In genomic region chr16:80924372-80924978, GRCh38 we compare ENCODE assay signal across 8 cellular contexts.
DNase-seq lines count a peak whose midpoint lies in the region; TF ChIP-seq lines count a peak whose summit lies in the region.

No MANE protein-coding gene starts in this region.

- H3K27ac Mint-ChIP-seq in HFFc6, result no peak overlapping the region

- H3K27ac ChIP-seq in SK-N-SH (ENCODE audit: low read depth in 2 of 2, low read length in 1 of 2), result no peak overlapping the region
- no peak overlapping the region for H3K27ac ChIP-seq in liver (ENCODE audit: low read depth in 1 of 2, low read length in 2 of 2)

- no peaks in the 10 kb centered on the region for H3K36me3 ChIP-seq in SK-N-SH (replicated peaks in 1 of 2; ENCODE audit: control insufficient read depth in 1 of 2, insufficient read depth in 2 of 2, low read length in 1 of 2)
- no peaks in the 10 kb centered on the region for H3K36me3 ChIP-seq in liver (ENCODE audit: control insufficient read depth in 4 of 4, insufficient read depth in 3 of 4, low read depth in 1 of 4, low read length in 3 of 4)

- no peaks in the 10 kb centered on the region for H3K4me1 Mint-ChIP-seq in HFFc6 (ENCODE audit: low read depth)

- TF ChIP-seq CTCF in HFFc6 (IDR thresholded peaks at IDR 0.05) (peak; percentile 87), SK-N-SH (IDR thresholded peaks at IDR 0.05) (peak; percentile 75), liver (IDR thresholded peaks at IDR 0.05; ENCODE audit: low read depth, low read length, missing input control) (peak; percentile 64)

- H3K79me2 ChIP-seq in SK-N-SH (ENCODE audit: insufficient read depth), result no peaks in the 10 kb centered on the region

- H3K36me3 Mint-ChIP-seq in HFFc6 (ENCODE audit: low read depth), result peaks cover 19% of the 10 kb centered on the region

- peaks cover 10% of the 10 kb centered on the region for H3K9me3 Mint-ChIP-seq in HFFc6

- peak; percentile 64 for TF ChIP-seq RAD21 in SK-N-SH (IDR thresholded peaks at IDR 0.05; ENCODE audit: low read length)
- peak; percentile 84 to 88 for TF ChIP-seq RAD21 in liver (IDR thresholded peaks at IDR 0.05)

- H3K4me3 ChIP-seq in SK-N-SH (ENCODE audit: low read depth in 2 of 2, low read length in 1 of 2) (no peak overlapping the region), liver (ENCODE audit: low read depth in 1 of 3, low read length in 3 of 3) (no peak overlapping the region)

- POLR2A ChIA-PET in SK-N-SH (lab: Yijun Ruan, JAX), result no interaction called here

- TF ChIP-seq EP300 in SK-N-SH (IDR thresholded peaks at IDR 0.05; ENCODE audit: borderline replicate concordance in 1 of 2, low read depth in 1 of 2, low read length in 1 of 2), result no peak

- H3K27me3 ChIP-seq in SK-N-SH (ENCODE audit: insufficient read depth) (no peaks in the 10 kb centered on the region), liver (ENCODE audit: control insufficient read depth in 4 of 4, insufficient read depth in 4 of 4, low read length in 3 of 4) (no peaks in the 10 kb centered on the region)

- no peaks in the 10 kb centered on the region for H4K20me1 ChIP-seq in SK-N-SH (ENCODE audit: insufficient read depth)

- H2AFZ ChIP-seq in SK-N-SH (ENCODE audit: low read depth), result no peak overlapping the region

- no peaks in the 10 kb centered on the region for H3K9me3 ChIP-seq in SK-N-SH
- H3K9me3 ChIP-seq in liver (ENCODE audit: control insufficient read depth in 4 of 4, low read length in 3 of 4), result no peaks in the 10 kb centered on the region

- H3K9ac ChIP-seq in SK-N-SH (no peak overlapping the region), liver (ENCODE audit: low read depth in 1 of 2, low read length in 2 of 2) (no peak overlapping the region)

- peaks cover 3% of the 10 kb centered on the region for H3F3A ChIP-seq in SK-N-SH (replicated peaks; ENCODE audit: insufficient read depth)

- no peaks in the 10 kb centered on the region for H3K9me2 ChIP-seq in SK-N-SH

- WGBS in SK-N-SH (ENCODE audit: low lambda C conversion rate), result 11% methylated on average over 8 of the region's 8 CpGs
- 8% methylated on average over 8 of the region's 8 CpGs for WGBS in liver

- no peak overlapping the region for H3K4me2 ChIP-seq in SK-N-SH

- H3K4me3 Mint-ChIP-seq in HFFc6, result no peak overlapping the region

- CTCF ChIA-PET in SK-N-SH (lab: Yijun Ruan, JAX), result interaction anchor here (0.8 to 2.1 kb wide), 8 partner anchors 10 to 312 kb away, joined by 3 to 10 read pairs (median 4); partner anchors contain the start of gene ATMIN

- in situ Hi-C loops in T47D (cut with HindIII; ENCODE audit: low pct_unique_long_range_greater_than_20kb, low sequenced_read_pairs), result no loop called here

- DNase-seq in ELF-1 (ENCODE audit: low read depth, low spot score) (peak; percentile 91), HFFc6 (peak; percentile 37), SK-N-SH (peak; percentile 61), T47D (ENCODE audit: low read depth in 1 of 2, low spot score in 1 of 2) (peak; percentile 53 to 77), SIG-M5 treated with dmso at 0.1 percent for 504 hours (lab: John Stamatoyannopoulos, UW; ENCODE audit: unreplicated experiment) (no peak), NCI-H2081 treated with DMSO at 0.1 percent for 48 hours (lab: John Stamatoyannopoulos, UW) (no peak), NCI-H2029 treated with DMSO at 0.1 percent for 48 hours (lab: John Stamatoyannopoulos, UW) (no peak)

- H3K4me1 ChIP-seq in SK-N-SH (ENCODE audit: control insufficient read depth in 1 of 2, insufficient read depth in 2 of 2, low read depth in 1 of 2, low read length in 1 of 2) (no peaks in the 10 kb centered on the region), liver (ENCODE audit: control insufficient read depth in 4 of 4, insufficient read depth in 4 of 4, low read length in 3 of 4) (peaks cover 0 to 5% (median 3%) of the 10 kb centered on the region in 4 donors)

- peaks cover 3% of the 10 kb centered on the region; the same call in 1 of the 2 replicates for H3K27me3 Mint-ChIP-seq in HFFc6 (ENCODE audit: insufficient read depth)

TF ChIP-seq in SK-N-SH, 30 proteins besides CTCF, POLR2A, EP300 and RAD21:
- TF ChIP-seq CHD2 (IDR thresholded peaks at IDR 0.05; ENCODE audit: low read length, partially characterized antibody) (no peak), RFX5 (IDR thresholded peaks at IDR 0.05; ENCODE audit: low read length) (no peak), REST (IDR thresholded peaks at IDR 0.05; ENCODE audit: low read depth, low read length) (no peak), RCOR1 (IDR thresholded peaks at IDR 0.05; ENCODE audit: low read length) (no peak), SIN3A (IDR thresholded peaks at IDR 0.05; ENCODE audit: borderline replicate concordance, low read depth, low read length) (no peak), TCF12 (IDR thresholded peaks at IDR 0.05) (no peak), SMC3 (IDR thresholded peaks at IDR 0.05; ENCODE audit: low read depth, low read length) (peak; percentile 70), EZH2phosphoT487 (IDR thresholded peaks at IDR 0.05; ENCODE audit: borderline replicate concordance, low read depth) (no peak)

TF ChIP-seq in liver, 16 proteins besides CTCF, POLR2A, EP300 and RAD21:
- TF ChIP-seq JUND (IDR thresholded peaks at IDR 0.05) (no peak), HNF4A (conservative IDR thresholded peaks at IDR 0.05) (no peak), ATF3 (IDR thresholded peaks at IDR 0.05) (no peak), RXRA (IDR thresholded peaks at IDR 0.05) (no peak), FOXA1 (IDR thresholded peaks at IDR 0.05) (no peak), SP1 (IDR thresholded peaks at IDR 0.05) (no peak), EGR1 (IDR thresholded peaks at IDR 0.05; ENCODE audit: low read depth in 2 of 2) (no peak), REST (IDR thresholded peaks at IDR 0.05) (no peak), ZBTB33 (IDR thresholded peaks at IDR 0.05) (no peak), YY1 (IDR thresholded peaks at IDR 0.05) (no peak), FOXA2 (IDR thresholded peaks at IDR 0.05) (no peak), GABPA (IDR thresholded peaks at IDR 0.05 in 1 of 2, conservative IDR thresholded peaks at IDR 0.05 in 1 of 2) (no peak), TAF1 (conservative IDR thresholded peaks at IDR 0.05) (no peak), HNF4G (IDR thresholded peaks at IDR 0.05) (no peak), NR2F2 (IDR thresholded peaks at IDR 0.05) (no peak), MAX (IDR thresholded peaks at IDR 0.05) (no peak)

Comparison
In these comparisons a context has a peak if more than half of its experiments do, and no peak if none do; other contexts are left out.
1. DNase-seq: peak in ELF-1 (single experiment), HFFc6 (single experiment), SK-N-SH (single experiment) and T47D (2 of 2); none in SIG-M5 treated with dmso at 0.1 percent for 504 hours (single experiment), NCI-H2081 treated with DMSO at 0.1 percent for 48 hours (single experiment) and NCI-H2029 treated with DMSO at 0.1 percent for 48 hours (single experiment).
2. Peak in every context shown above with its lines, with median percentiles within 50 percentile points of each other: CTCF ChIP-seq.